In the genomic region with DNA sequence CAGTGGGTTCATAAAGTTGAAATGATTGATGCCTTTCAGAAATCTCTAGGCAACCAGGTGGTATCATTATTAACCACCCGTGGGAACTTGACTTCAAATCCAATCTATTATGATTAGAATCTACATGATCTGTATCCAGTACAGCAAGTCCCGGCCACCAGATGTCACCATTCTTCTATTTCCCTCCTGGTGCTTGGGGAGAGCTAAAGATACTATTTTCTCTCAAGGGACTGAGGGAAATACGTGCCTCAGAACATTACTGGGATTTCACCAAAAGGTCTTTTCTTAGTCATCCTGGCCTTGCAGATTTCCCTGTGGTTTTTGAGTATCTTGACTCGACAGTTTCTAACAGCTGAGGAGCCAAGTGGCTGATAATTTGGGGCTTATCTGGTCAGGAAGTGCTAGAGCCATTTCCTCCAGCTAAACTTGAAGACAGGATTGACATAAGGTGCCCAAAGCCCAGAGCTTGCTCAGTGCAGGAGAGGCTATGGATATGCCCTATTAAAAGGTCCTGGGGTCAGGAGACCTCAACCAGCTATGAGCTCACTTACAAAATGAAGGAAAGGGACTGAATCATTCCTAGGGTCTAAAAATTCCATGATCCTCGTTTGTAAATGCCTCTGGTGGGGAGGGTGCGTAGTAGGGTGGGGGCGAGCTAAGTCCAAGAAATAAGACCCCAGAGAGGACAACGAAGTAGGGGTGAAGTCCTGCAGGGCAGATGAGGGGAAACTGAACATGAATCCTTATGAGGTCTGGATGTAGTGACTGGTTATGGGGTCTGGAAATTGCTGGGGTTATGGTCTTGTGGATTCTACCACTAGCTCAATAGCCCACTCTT, we compare ENCODE assay signal across 8 cellular contexts.
DNase-seq lines count a peak whose midpoint lies in the region; ATAC-seq and TF ChIP-seq lines count a peak whose summit lies in the region.

No MANE protein-coding gene starts in this region.

- H3K4me2 ChIP-seq in OCI-LY7 (ENCODE audit: low read length): peak overlapping the region; percentile 91

- no TSS peak for BruUV-seq in OCI-LY7 (replicated peaks; lab: Mats Ljungman, UMichigan)

- peaks cover 27% of the 10 kb centered on the region; the same call in 1 of the 2 replicates for H3K79me2 ChIP-seq in OCI-LY7 (ENCODE audit: insufficient read depth, low read depth, low read length)

- H3K9me2 ChIP-seq in OCI-LY7 (ENCODE audit: insufficient read depth, low read length): no peaks in the 10 kb centered on the region

- CTCF ChIA-PET in OCI-LY7 (lab: Charles Lee; ENCODE audit: unreplicated experiment): interaction anchor here (0.5 to 4.4 kb wide), 14 partner anchors 87 to 392 kb away, joined by 3 to 44 read pairs (median 5); no protein-coding TSS in a partner anchor

- H3K27ac ChIP-seq in OCI-LY7 (ENCODE audit: low read depth, low read length, poor library complexity, severe bottlenecking): no peak overlapping the region

- no peak for TF ChIP-seq POLR2A in erythroblast (IDR thresholded peaks at IDR 0.05; ENCODE audit: low read length)

- POLR2A ChIA-PET in OCI-LY7 (lab: Charles Lee): interaction anchor here (0.6 to 5.4 kb wide), 12 partner anchors 33 to 292 kb away, joined by 3 to 31 read pairs (median 4); no protein-coding TSS in a partner anchor

- H3K4me3 ChIP-seq in OCI-LY7 (ENCODE audit: low read depth, low read length, poor library complexity, severe bottlenecking): peak overlapping the region; percentile 99

- intact Hi-C loops in OCI-LY7 (cut with micrococcal nuclease; ENCODE audit: unreplicated experiment): loop anchor here (1.0 to 5.0 kb wide), 6 partner anchors 89 to 799 kb away; a partner anchor contains a TSS
- intact Hi-C loops in natural killer cell (cut with micrococcal nuclease): loop anchor here (1.0 to 5.0 kb wide), 5 partner anchors 89 to 779 kb away; no protein-coding TSS in a partner anchor

- ATAC-seq in GM21529 (IDR thresholded peaks at IDR 0.05; ENCODE audit: unreplicated experiment): peak; percentile 47
- peak; percentile 43 to 65 (median 51) for ATAC-seq in natural killer cell
- ATAC-seq in stimulated activated naive B cell treated with anti-CD40 and anti-IgM and Interleukin-4, amounts not matched to agents 10 μg/mL and 1 μg/mL and 100 μg/mL, for 72 hours (replicated peaks): peak; percentile 58 to 62

- DNase-seq in DMS114 treated with DMSO at 0.1 percent for 48 hours (lab: John Stamatoyannopoulos, UW; ENCODE audit: unreplicated experiment): peak; percentile 74
- DNase-seq in HuH-7.5 (ENCODE audit: low spot score): peak; percentile 89
- peak; percentile 89 for DNase-seq in OCI-LY7 (ENCODE audit: low spot score)
- peak; percentile 80 for DNase-seq in activated T-cell treated with anti-CD3 and anti-CD28 coated beads for 24 hours (ENCODE audit: low read depth)
- peak; percentile 80 to 82 for DNase-seq in erythroblast (lab: John Stamatoyannopoulos, UW)
- peak; percentile 60 for DNase-seq in natural killer cell
- DNase-seq in stimulated activated naive B cell treated with anti-CD40 and anti-IgM and Interleukin-4, amounts not matched to agents 10 μg/mL and 1 μg/mL and 100 μg/mL, for 72 hours: peak; percentile 85

- H3K36me3 Mint-ChIP-seq in natural killer cell: no peaks in the 10 kb centered on the region
- H3K36me3 Mint-ChIP-seq in stimulated activated naive B cell treated with anti-CD40 and anti-IgM and Interleukin-4, amounts not matched to agents 10 μg/mL and 1 μg/mL and 100 μg/mL, for 72 hours: peaks cover 0 to 2% of the 10 kb centered on the region in 2 donors

- peaks cover 21% of the 10 kb centered on the region for H4K20me1 ChIP-seq in OCI-LY7 (ENCODE audit: insufficient read depth, low read length)

- H3K4me1 Mint-ChIP-seq in natural killer cell: peaks cover 37 to 39% of the 10 kb centered on the region in 2 donors
- peaks cover 28 to 39% of the 10 kb centered on the region in 2 donors for H3K4me1 Mint-ChIP-seq in stimulated activated naive B cell treated with anti-CD40 and anti-IgM and Interleukin-4, amounts not matched to agents 10 μg/mL and 1 μg/mL and 100 μg/mL, for 72 hours

- peaks cover 35% of the 10 kb centered on the region for H3K4me1 ChIP-seq in OCI-LY7 (ENCODE audit: insufficient read depth, low read length, poor library complexity, severe bottlenecking)

- H3K27me3 Mint-ChIP-seq in natural killer cell (ENCODE audit: low read depth in 2 of 2): peaks cover 0 to 24% of the 10 kb centered on the region in 2 donors
- H3K27me3 Mint-ChIP-seq in stimulated activated naive B cell treated with anti-CD40 and anti-IgM and Interleukin-4, amounts not matched to agents 10 μg/mL and 1 μg/mL and 100 μg/mL, for 72 hours: no peaks in the 10 kb centered on the region

- H2AFZ ChIP-seq in OCI-LY7 (ENCODE audit: low read length): peak overlapping the region; percentile 40; the same call in 1 of the 2 replicates

- no peaks in the 10 kb centered on the region for H3K9me3 ChIP-seq in OCI-LY7 (ENCODE audit: low read length)

- H3K27ac Mint-ChIP-seq in natural killer cell: peak overlapping the region; percentile 89 to 94
- peak overlapping the region; percentile 66 for H3K27ac Mint-ChIP-seq in stimulated activated naive B cell treated with anti-CD40 and anti-IgM and Interleukin-4, amounts not matched to agents 10 μg/mL and 1 μg/mL and 100 μg/mL, for 72 hours

- TF ChIP-seq CTCF in OCI-LY7 (conservative IDR thresholded peaks at IDR 0.05; ENCODE audit: low read length) (peak; percentile 96), natural killer cell (IDR thresholded peaks at IDR 0.05) (peak; percentile 73)

- H3K36me3 ChIP-seq in OCI-LY7 (ENCODE audit: insufficient read depth, low read length): no peaks in the 10 kb centered on the region

- peak overlapping the region; percentile 100 for H3K4me3 Mint-ChIP-seq in natural killer cell
- H3K4me3 Mint-ChIP-seq in stimulated activated naive B cell treated with anti-CD40 and anti-IgM and Interleukin-4, amounts not matched to agents 10 μg/mL and 1 μg/mL and 100 μg/mL, for 72 hours: peak overlapping the region; percentile 89 to 98

- H3K9me3 Mint-ChIP-seq in natural killer cell: no peaks in the 10 kb centered on the region
- H3K9me3 Mint-ChIP-seq in stimulated activated naive B cell treated with anti-CD40 and anti-IgM and Interleukin-4, amounts not matched to agents 10 μg/mL and 1 μg/mL and 100 μg/mL, for 72 hours: no peaks in the 10 kb centered on the region
